ENCODE assay signal across 8 cellular contexts in genomic region chr9:121743441-121744001, GRCh38.
DNase-seq lines count a peak whose midpoint lies in the region; ATAC-seq and TF ChIP-seq lines count a peak whose summit lies in the region.

No MANE protein-coding gene starts in this region.

- peak overlapping the region; percentile 69 for H2AFZ ChIP-seq in ACC112 (ENCODE audit: low read length, unreplicated experiment)

- peak; percentile 87 for DNase-seq in M059J (ENCODE audit: low read depth)
- DNase-seq in breast epithelium (ENCODE audit: low spot score in 2 of 2) = peak; percentile 79
- peak; percentile 80 for DNase-seq in iPS-NIHi7 (ENCODE audit: extremely low spot score)
- no peak for DNase-seq in activated naive CD4-positive, alpha-beta T cell (lab: John Stamatoyannopoulos, UW)
- no peak for DNase-seq in NCI-H1930 (lab: John Stamatoyannopoulos, UW)

- H3K79me2 ChIP-seq in ACC112 (ENCODE audit: control insufficient read depth, insufficient read depth, low read length, unreplicated experiment) = no peaks in the 10 kb centered on the region

- no peaks in the 10 kb centered on the region for H3K9me3 ChIP-seq in breast epithelium
- H3K9me3 ChIP-seq in skeletal muscle tissue (ENCODE audit: control insufficient read depth in 3 of 3, low read length in 3 of 3) = no peaks in the 10 kb centered on the region

- H3K9ac ChIP-seq in skeletal muscle tissue (ENCODE audit: low read depth in 1 of 3, low read length in 3 of 3) = peak overlapping the region; percentile 83 to 87 (median 85)

- H3K36me3 ChIP-seq in ACC112 (ENCODE audit: insufficient read depth, low read length) = no peaks in the 10 kb centered on the region
- H3K36me3 ChIP-seq in breast epithelium = no peaks in the 10 kb centered on the region
- no peaks in the 10 kb centered on the region for H3K36me3 ChIP-seq in skeletal muscle tissue (ENCODE audit: control insufficient read depth in 3 of 3, insufficient read depth in 3 of 3, low read length in 3 of 3)

- no peaks in the 10 kb centered on the region for H3K27me3 ChIP-seq in ACC112 (ENCODE audit: insufficient read depth, low read length)
- H3K27me3 ChIP-seq in breast epithelium = no peaks in the 10 kb centered on the region
- H3K27me3 ChIP-seq in skeletal muscle tissue (ENCODE audit: control insufficient read depth in 3 of 3, insufficient read depth in 3 of 3, low read length in 3 of 3) = no peaks in the 10 kb centered on the region

- no peak for TF ChIP-seq POLR2A in breast epithelium (IDR thresholded peaks at IDR 0.05)

- peak; percentile 36 to 66 (median 58) for TF ChIP-seq CTCF in breast epithelium (IDR thresholded peaks at IDR 0.05)

- H3K27ac ChIP-seq in ACC112 (ENCODE audit: low read depth, low read length) (peak overlapping the region; percentile 27; the same call in 1 of the 2 replicates), breast epithelium (peak overlapping the region; percentile 88 to 92), skeletal muscle tissue (ENCODE audit: low read depth, low read length) (peak overlapping the region; percentile 89)

- peak overlapping the region; percentile 72 for H3K4me3 ChIP-seq in ACC112 (ENCODE audit: low read depth, low read length)
- peak overlapping the region; percentile 44 to 64 (median 52) for H3K4me3 ChIP-seq in breast epithelium
- H3K4me3 ChIP-seq in skeletal muscle tissue (ENCODE audit: low read length in 3 of 3) = peak overlapping the region; percentile 60 to 79 (median 61)

- ATAC-seq in GM21360 (IDR thresholded peaks at IDR 0.05; ENCODE audit: unreplicated experiment) = no peak

- intact Hi-C loops in breast epithelium (cut with DNase I; ENCODE audit: low total_unique reads) = loop anchor here (5.0 kb wide), 1 partner anchor 41 kb away; no protein-coding TSS in a partner anchor

- H3K4me1 ChIP-seq in ACC112 (ENCODE audit: control insufficient read depth, insufficient read depth, low read length, unreplicated experiment) = peaks cover 33% of the 10 kb centered on the region
- peaks cover 12 to 39% of the 10 kb centered on the region in 2 donors for H3K4me1 ChIP-seq in breast epithelium
- peaks cover 86 to 94% (median 94%) of the 10 kb centered on the region in 3 donors for H3K4me1 ChIP-seq in skeletal muscle tissue (ENCODE audit: control insufficient read depth in 3 of 3, insufficient read depth in 3 of 3, low read length in 3 of 3)

Comparison
In these comparisons a context has a peak if more than half of its experiments do, and no peak if none do; other contexts are left out.
1. H3K27ac ChIP-seq: peak in every context shown above with its lines; median percentile 90 in breast epithelium; 89 in skeletal muscle tissue; 27 in ACC112.
2. DNase-seq: peak in M059J (single experiment), breast epithelium (2 of 2) and iPS-NIHi7 (single experiment); none in activated naive CD4-positive, alpha-beta T cell (0 of 4) and NCI-H1930 (0 of 2).
3. Peak in every context shown above with its lines, with median percentiles within 50 percentile points of each other: H3K4me3 ChIP-seq.